In genomic region chr9:973295-973842, GRCh38 we compare ENCODE assay signal across 25 cellular contexts. TPM values are rescaled to one million over a fixed set of nuclear protein-coding genes. Genes with fewer than 3 reads are reported as not detected.
A peak's percentile ranks its signal among the peaks of the same experiment; 100 is the strongest.
DNase-seq lines count a peak whose midpoint lies in the region; ATAC-seq and TF ChIP-seq lines count a peak whose summit lies in the region.
"Had no signal": no experiment of that assay in that cellular context is flagged by ENCODE, and none has a peak within 500 bp of the region (broad histone marks: within the 10 kb centered on the region; RNA-seq: fewer than 3 reads in every experiment).

No MANE protein-coding gene starts in this region.

- no peak overlapping the region for H3K27ac ChIP-seq in iPS-18a (ENCODE audit: low read length)
- H3K27ac ChIP-seq: A549, esophagus squamous epithelium, lower lobe of right lung, pancreas, SK-N-MC had no signal

- peaks cover 99% of the 10 kb centered on the region for H3K27me3 ChIP-seq in iPS-18a (ENCODE audit: control insufficient read depth, insufficient read depth, low read length)

- H3K9me3 Mint-ChIP-seq in activated T-cell treated with anti-CD3 and anti-CD28 coated beads, Interleukin-2, amount 50 U/mL, for 24 hours = no peaks in the 10 kb centered on the region
- H3K9me3 Mint-ChIP-seq in progenitor cell of endocrine pancreas (ENCODE audit: low read depth) = no peaks in the 10 kb centered on the region
- H3K9me3 Mint-ChIP-seq: activated naive CD4-positive, alpha-beta T cell treated with anti-CD3 and anti-CD28 coated beads, Interleukin-2, amount 50 U/mL, for 24 hours had no signal

- no peak overlapping the region for H3K4me3 Mint-ChIP-seq in activated T-cell treated with anti-CD3 and anti-CD28 coated beads, Interleukin-2, amount 50 U/mL, for 24 hours
- peak overlapping the region; percentile 44 for H3K4me3 Mint-ChIP-seq in T-helper 17 cell
- no peak overlapping the region for H3K4me3 Mint-ChIP-seq in progenitor cell of endocrine pancreas (ENCODE audit: low read depth)
- H3K4me3 Mint-ChIP-seq: activated naive CD4-positive, alpha-beta T cell treated with anti-CD3 and anti-CD28 coated beads, Interleukin-2, amount 50 U/mL, for 24 hours had no signal

- H3K9me3 ChIP-seq in T-helper 17 cell (ENCODE audit: control insufficient read depth, low read length, poor library complexity, severe bottlenecking) (peaks cover 2% of the 10 kb centered on the region), iPS-18a (ENCODE audit: control insufficient read depth, low read depth, low read length) (no peaks in the 10 kb centered on the region), mucosa of descending colon (no peaks in the 10 kb centered on the region)
- H3K9me3 ChIP-seq: esophagus squamous epithelium, gastrocnemius medialis, HAP-1, lower lobe of right lung, pancreas had no signal

- H3K4me3 ChIP-seq in iPS-18a (ENCODE audit: low read length) (peak overlapping the region; percentile 66), mucosa of descending colon (no peak overlapping the region)
- H3K4me3 ChIP-seq: A549, HAP-1, SK-N-MC had no signal

- no peak for DNase-seq in activated T-cell treated with anti-CD3 and anti-CD28 coated beads, Interleukin-2, amount 50 U/mL, for 24 hours
- DNase-seq in activated T-cell treated with anti-CD3 and anti-CD28 coated beads for 4 hours = no peak
- DNase-seq in T-helper 17 cell = no peak
- DNase-seq in progenitor cell of endocrine pancreas (ENCODE audit: low spot score, unreplicated experiment) = no peak
- no peak for DNase-seq in GM13976 (ENCODE audit: low spot score)
- DNase-seq in mucosa of descending colon = no peak
- DNase-seq: effector memory CD4-positive, alpha-beta T cell; esophagus squamous epithelium; gastrocnemius medialis; hypothalamus; KBM-7; lower lobe of right lung; NCI-H1436 treated with DMSO at 0.1 percent for 48 hours; NCI-H526 treated with DMSO at 0.1 percent for 48 hours; RPMI8226; substantia nigra had no signal

- H3K4me1 Mint-ChIP-seq in activated T-cell treated with anti-CD3 and anti-CD28 coated beads, Interleukin-2, amount 50 U/mL, for 24 hours (ENCODE audit: low read depth) = peaks cover 30% of the 10 kb centered on the region
- H3K4me1 Mint-ChIP-seq in T-helper 17 cell = peaks cover 6% of the 10 kb centered on the region
- H3K4me1 Mint-ChIP-seq in progenitor cell of endocrine pancreas (ENCODE audit: low read depth) = peaks cover 22% of the 10 kb centered on the region

- TF ChIP-seq CTCF in progenitor cell of endocrine pancreas (IDR thresholded peaks at IDR 0.05; ENCODE audit: unreplicated experiment) (no peak), GM13976 (IDR thresholded peaks at IDR 0.05; ENCODE audit: borderline replicate concordance, control extremely low read depth, extremely low read depth, insufficient read depth, missing control alignments) (no peak), mucosa of descending colon (IDR thresholded peaks at IDR 0.05) (no peak)

- H3K27me3 Mint-ChIP-seq in activated T-cell treated with anti-CD3 and anti-CD28 coated beads, Interleukin-2, amount 50 U/mL, for 24 hours = peaks cover 87% of the 10 kb centered on the region
- H3K27me3 Mint-ChIP-seq in T-helper 17 cell (peaks cover 71% of the 10 kb centered on the region), progenitor cell of endocrine pancreas (peaks cover 85% of the 10 kb centered on the region)

- H3K4me1 ChIP-seq in iPS-18a (ENCODE audit: control insufficient read depth, low read depth, low read length) (peaks cover 35% of the 10 kb centered on the region), mucosa of descending colon (ENCODE audit: low read depth) (peaks cover 35% of the 10 kb centered on the region)
- H3K4me1 ChIP-seq: HAP-1 had no signal

- intact Hi-C loops in mucosa of descending colon (cut with DNase I, micrococcal nuclease) = no loop called here

- ATAC-seq in T-helper 17 cell (no peak), HG02588 (IDR thresholded peaks at IDR 0.05; ENCODE audit: unreplicated experiment) (no peak), mucosa of descending colon (no peak)
- ATAC-seq: A549, gastrocnemius medialis had no signal

- peak overlapping the region; percentile 4 for H3K27ac Mint-ChIP-seq in activated T-cell treated with anti-CD3 and anti-CD28 coated beads, Interleukin-2, amount 50 U/mL, for 24 hours
- no peak overlapping the region for H3K27ac Mint-ChIP-seq in T-helper 17 cell
- peak overlapping the region; percentile 4 for H3K27ac Mint-ChIP-seq in progenitor cell of endocrine pancreas
- H3K27ac Mint-ChIP-seq: activated naive CD4-positive, alpha-beta T cell treated with anti-CD3 and anti-CD28 coated beads, Interleukin-2, amount 50 U/mL, for 24 hours had no signal

- H3K9ac ChIP-seq in iPS-18a (ENCODE audit: low read length) = no peak overlapping the region

- in situ Hi-C loops in GM13976 (cut with MboI; ENCODE audit: low sequenced_read_pairs, unreplicated experiment) = loop anchor here (10.0 kb wide), 1 partner anchor 71 kb away; no protein-coding TSS in a partner anchor

- no peaks in the 10 kb centered on the region for H3K36me3 Mint-ChIP-seq in activated T-cell treated with anti-CD3 and anti-CD28 coated beads, Interleukin-2, amount 50 U/mL, for 24 hours (ENCODE audit: low read depth)
- H3K36me3 Mint-ChIP-seq in T-helper 17 cell (ENCODE audit: low read depth) (no peaks in the 10 kb centered on the region), progenitor cell of endocrine pancreas (ENCODE audit: insufficient read depth) (no peaks in the 10 kb centered on the region)
- H3K36me3 Mint-ChIP-seq: activated naive CD4-positive, alpha-beta T cell treated with anti-CD3 and anti-CD28 coated beads, Interleukin-2, amount 50 U/mL, for 24 hours had no signal

- H3K36me3 ChIP-seq in iPS-18a (ENCODE audit: control insufficient read depth, low read depth, low read length) (no peaks in the 10 kb centered on the region), mucosa of descending colon (ENCODE audit: low read depth) (no peaks in the 10 kb centered on the region)
- H3K36me3 ChIP-seq: esophagus squamous epithelium, gastrocnemius medialis, HAP-1, lower lobe of right lung, pancreas had no signal

RNA-seq across cellular contexts. Expression of gene DMRT3, which starts 3.1 kb away (rescaled TPM):
- not detected for total RNA-seq in T-helper 17 cell
- 0.34 and 0.53 TPM in 2 replicates for total RNA-seq in progenitor cell of endocrine pancreas
- total RNA-seq in mucosa of descending colon = not detected
- total RNA-seq: pancreas; T-helper 2 cell treated with Interferon-gamma antibody and Interleukin-4, amounts not matched to agents 100 ng/mL and 5 ng/mL, for 36 hours; ureter had no signal
